Comparison of ENCODE assay signal across 13 cellular contexts in the genomic region with DNA sequence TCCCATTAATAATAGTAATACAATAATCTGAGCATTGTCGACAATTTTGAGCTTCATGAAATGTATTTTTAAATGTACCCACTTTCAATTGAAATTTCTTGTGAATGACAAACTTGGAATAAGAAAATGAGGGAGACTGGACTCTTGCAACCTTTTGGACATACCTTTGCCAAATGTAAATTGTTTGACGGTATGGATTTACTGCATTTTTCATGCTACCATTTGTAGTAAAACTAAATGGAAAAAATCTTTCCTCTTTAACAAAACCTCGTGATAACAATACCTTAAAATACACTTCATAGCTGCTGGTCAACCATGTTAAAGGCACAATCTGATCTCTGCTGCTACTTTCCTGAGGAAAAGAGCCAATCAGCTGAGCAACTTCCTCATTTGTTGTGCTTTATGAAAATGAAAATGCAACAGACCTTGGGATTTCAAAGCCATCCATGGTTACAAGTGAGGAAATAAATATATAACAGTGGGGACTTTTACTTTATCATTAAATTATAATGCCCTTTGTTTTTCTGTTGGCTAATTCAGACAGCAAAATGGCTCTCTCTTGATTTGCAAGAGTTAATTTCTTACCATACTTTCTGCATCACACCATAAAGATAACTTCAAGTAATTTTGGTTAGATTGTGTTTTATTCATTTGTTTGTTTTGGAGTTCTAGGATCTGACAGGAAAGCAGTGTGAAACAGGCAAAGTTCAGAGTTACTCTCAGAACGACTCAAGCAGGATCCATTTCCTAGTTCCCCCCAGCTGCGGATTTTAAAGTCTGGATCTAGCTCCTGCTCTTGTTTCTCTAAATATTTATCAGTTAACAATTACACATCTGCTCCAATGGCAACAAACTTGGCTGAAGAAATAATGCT. TPM values are rescaled to one million over a fixed set of nuclear protein-coding genes. Genes with fewer than 3 reads are reported as not detected.
DNase-seq lines count a peak whose midpoint lies in the region; ATAC-seq and TF ChIP-seq lines count a peak whose summit lies in the region.
"Had no signal": no experiment of that assay in that cellular context is flagged by ENCODE, and none has a peak within 500 bp of the region (broad histone marks: within the 10 kb centered on the region; RNA-seq: fewer than 3 reads in every experiment).

No MANE protein-coding gene starts in this region.

- intact Hi-C loops in transverse colon (cut with DNase I; ENCODE audit: low total_unique reads): no loop called here

- H3K27me3 ChIP-seq in endodermal cell (ENCODE audit: control insufficient read depth, insufficient read depth, low read length, poor library complexity, severe bottlenecking) (peaks cover 16% of the 10 kb centered on the region), mucosa of stomach (ENCODE audit: control insufficient read depth, insufficient read depth, low read length) (no peaks in the 10 kb centered on the region), transverse colon (no peaks in the 10 kb centered on the region)

- H3K27ac Mint-ChIP-seq in endodermal cell: peak overlapping the region; percentile 75
- H3K27ac Mint-ChIP-seq: activated T-cell treated with anti-CD3 and anti-CD28 coated beads, Interleukin-2, amount 50 U/mL, for 72 hours; IgD-negative memory B cell; T-helper 1 cell treated with Interleukin-12 subunit alpha and Interleukin-12 subunit beta and Interleukin-4 antibody, amounts not matched to agents 30 μg/mL and 1 μg/mL, for 36 hours had no signal

- H3K9me3 ChIP-seq in endodermal cell (ENCODE audit: control insufficient read depth, low read length) (no peaks in the 10 kb centered on the region), mucosa of stomach (ENCODE audit: control insufficient read depth, low read length) (no peaks in the 10 kb centered on the region), transverse colon (no peaks in the 10 kb centered on the region)

- no peak overlapping the region for H3K4me3 ChIP-seq in endodermal cell (ENCODE audit: low read length)
- peak overlapping the region; percentile 62 for H3K4me3 ChIP-seq in mucosa of stomach (ENCODE audit: low read length)
- peak overlapping the region; percentile 27 to 57 (median 40) for H3K4me3 ChIP-seq in transverse colon

- peaks cover 5% of the 10 kb centered on the region for H3K27me3 Mint-ChIP-seq in endodermal cell (ENCODE audit: insufficient read depth)

- TF ChIP-seq EP300 in transverse colon (IDR thresholded peaks at IDR 0.05; ENCODE audit: low read depth): no peak

- TF ChIP-seq POLR2A in transverse colon (IDR thresholded peaks at IDR 0.05): no peak

- H3K4me1 ChIP-seq in endodermal cell (ENCODE audit: control insufficient read depth, insufficient read depth, low read length) (peaks cover 18% of the 10 kb centered on the region), mucosa of stomach (ENCODE audit: control insufficient read depth, insufficient read depth, low read length) (peaks cover 32% of the 10 kb centered on the region), transverse colon (peaks cover 11 to 74% (median 47%) of the 10 kb centered on the region in 4 donors)

- H3K9me3 Mint-ChIP-seq in endodermal cell: no peaks in the 10 kb centered on the region
- H3K9me3 Mint-ChIP-seq: activated T-cell treated with anti-CD3 and anti-CD28 coated beads, Interleukin-2, amount 50 U/mL, for 72 hours; T-helper 1 cell treated with Interleukin-12 subunit alpha and Interleukin-12 subunit beta and Interleukin-4 antibody, amounts not matched to agents 30 μg/mL and 1 μg/mL, for 36 hours had no signal

- peaks cover 47% of the 10 kb centered on the region for H3K4me1 Mint-ChIP-seq in endodermal cell

- no peak for TF ChIP-seq CTCF in endodermal cell (conservative IDR thresholded peaks at IDR 0.05)
- no peak for TF ChIP-seq CTCF in transverse colon (IDR thresholded peaks at IDR 0.05)

- no peak overlapping the region for H3K27ac ChIP-seq in endodermal cell (ENCODE audit: low read depth, low read length)
- peak overlapping the region; percentile 69 to 85 (median 83) for H3K27ac ChIP-seq in transverse colon

- no peak for ATAC-seq in HG02759 (IDR thresholded peaks at IDR 0.05; ENCODE audit: unreplicated experiment)
- ATAC-seq: activated T-cell treated with anti-CD3 and anti-CD28 coated beads, Interleukin-2, amount 50 U/mL, for 72 hours had no signal

- H3K9ac ChIP-seq in endodermal cell (ENCODE audit: extremely low read depth, low read length, poor library complexity, severe bottlenecking) (no peak overlapping the region), mucosa of stomach (ENCODE audit: low read length) (peak overlapping the region; percentile 73)

- DNase-seq in DMS53 (lab: John Stamatoyannopoulos, UW): peak; percentile 34
- DNase-seq in DMS53 treated with DMSO at 0.1 percent for 48 hours (lab: John Stamatoyannopoulos, UW; ENCODE audit: unreplicated experiment): no peak
- no peak for DNase-seq in endodermal cell
- DNase-seq in transverse colon: no peak
- no peak for DNase-seq in NCI-H345 (lab: John Stamatoyannopoulos, UW)
- no peak for DNase-seq in dedifferentiated amniotic fluid mesenchymal stem cell (ENCODE audit: extremely low spot score)
- DNase-seq: 8988T; activated T-cell treated with anti-CD3 and anti-CD28 coated beads, Interleukin-2, amount 50 U/mL, for 72 hours; NCI-H446 treated with DMSO at 0.1 percent for 48 hours had no signal

- no peaks in the 10 kb centered on the region for H3K36me3 Mint-ChIP-seq in endodermal cell (ENCODE audit: low read depth)
- H3K36me3 Mint-ChIP-seq: IgD-negative memory B cell had no signal

- in situ Hi-C loops in transverse colon (cut with MboI; ENCODE audit: low pct_ligation_motif_present in 1 of 4, low pct_unique_long_range_greater_than_20kb in 1 of 4, low sequenced_read_pairs in 3 of 4): no loop called here

- no peaks in the 10 kb centered on the region for H3K36me3 ChIP-seq in endodermal cell (ENCODE audit: control insufficient read depth, insufficient read depth, low read length)
- H3K36me3 ChIP-seq in mucosa of stomach (ENCODE audit: control insufficient read depth, insufficient read depth, low read length): no peaks in the 10 kb centered on the region
- H3K36me3 ChIP-seq in transverse colon: no peaks in the 10 kb centered on the region

- no peak overlapping the region for H3K4me3 Mint-ChIP-seq in endodermal cell
- H3K4me3 Mint-ChIP-seq: activated T-cell treated with anti-CD3 and anti-CD28 coated beads, Interleukin-2, amount 50 U/mL, for 72 hours; IgD-negative memory B cell; T-helper 1 cell treated with Interleukin-12 subunit alpha and Interleukin-12 subunit beta and Interleukin-4 antibody, amounts not matched to agents 30 μg/mL and 1 μg/mL, for 36 hours had no signal

- 85 to 94% methylated on average over 4 to 5 of the region's 5 CpGs for WGBS in endodermal cell (ENCODE audit: insufficient coverage in 1 of 2, insufficient read length in 1 of 2), 2 experiments
- 8 to 10% methylated on average over 4 to 5 of the region's 5 CpGs for WGBS in transverse colon (ENCODE audit: low coverage in 1 of 2), 2 donors

RNA-seq across cellular contexts. Expression of a gene that starts 1.1 kb away (rescaled TPM):
- total RNA-seq in endodermal cell (1 to 10 TPM; 3.5 to 4.6 TPM), transverse colon (100 to 1,000 TPM in 3 of 4 donors, 10 to 100 TPM in 1; 76.3 to 566 (median 288) TPM)
- polyA plus RNA-seq in endodermal cell (2013, experiment 1 of 2): 1.8 TPM
- 1.2 TPM for polyA plus RNA-seq in endodermal cell (2013, experiment 2 of 2)
- total RNA-seq: activated T-cell treated with anti-CD3 and anti-CD28 coated beads, Interleukin-2, amount 50 U/mL, for 72 hours had no signal

Comparison
In these comparisons a context has a peak if more than half of its experiments do, and no peak if none do; other contexts are left out.
1. RNA of a gene that starts 1.1 kb away (total RNA-seq): 76.3 to 566 TPM in transverse colon; 3.5 to 4.6 TPM in endodermal cell; every median in the first group is over 10 times any median in the second.